ENCODE assay signal across 8 cellular contexts in the genomic region with DNA sequence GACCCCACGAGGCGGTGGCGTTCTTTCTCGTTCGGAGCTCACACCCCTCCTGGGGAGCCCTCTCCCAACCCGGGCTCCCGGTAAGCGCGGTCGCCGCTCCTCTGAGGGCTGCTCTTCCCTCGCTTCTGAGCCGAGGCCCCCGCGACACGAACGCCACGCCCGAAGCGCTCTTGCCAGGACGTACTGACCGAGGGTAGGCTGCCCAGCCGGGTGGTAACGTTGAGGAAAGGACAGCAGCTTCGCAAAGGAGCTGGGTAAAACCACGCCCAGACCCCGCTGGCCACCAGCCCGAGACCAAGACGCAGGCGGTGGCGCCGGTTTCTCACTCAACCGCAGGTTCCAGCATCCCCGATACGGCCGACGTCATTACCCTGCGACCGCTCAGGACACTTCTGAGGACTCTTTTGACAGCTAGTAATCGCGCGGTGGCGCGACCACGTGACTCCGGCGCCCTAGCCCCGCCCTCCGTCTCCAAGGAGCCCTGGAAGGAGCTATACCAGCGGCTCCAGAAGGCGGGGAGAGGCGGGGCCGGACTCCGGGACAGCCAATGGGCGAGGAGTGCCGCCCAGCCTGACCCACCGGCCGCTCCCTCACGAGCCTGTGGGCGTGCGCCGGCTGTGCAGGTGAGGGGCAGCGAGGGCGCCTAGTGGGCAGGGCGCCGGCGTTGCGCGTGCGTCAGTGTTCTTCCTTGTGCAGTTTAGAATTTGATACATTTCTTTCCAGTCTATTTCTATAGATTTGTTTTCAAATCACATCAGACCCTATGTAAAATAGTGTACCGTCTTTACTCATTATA. TPM values are rescaled to one million over a fixed set of nuclear protein-coding genes. Genes with fewer than 3 reads are reported as not detected.
DNase-seq lines count a peak whose midpoint lies in the region; ATAC-seq and TF ChIP-seq lines count a peak whose summit lies in the region.

No MANE protein-coding gene starts in this region.

- H3K4me1 ChIP-seq in heart left ventricle (peaks cover 0 to 51% (median 28%) of the 10 kb centered on the region in 12 donors), trophoblast cell (ENCODE audit: control insufficient read depth in 1 of 2, insufficient read depth in 2 of 2, low read length in 2 of 2) (peaks cover 13 to 16% of the 10 kb centered on the region in 2 experiments), transverse colon (peaks cover 7 to 37% (median 33%) of the 10 kb centered on the region in 4 donors)

- no peak for TF ChIP-seq EP300 in transverse colon (IDR thresholded peaks at IDR 0.05; ENCODE audit: low read depth)

- POLR2A ChIA-PET in T-cell (lab: Charles Lee), result interaction anchor here (0.5 to 2.7 kb wide), 5 partner anchors 8 to 63 kb away, joined by 3 to 36 read pairs (median 3); a partner anchor contains a TSS

- H3K4me3 Mint-ChIP-seq in T-cell, result peak overlapping the region; percentile 91 to 97 (median 93)

- peak overlapping the region; percentile 90 for H3K9ac ChIP-seq in trophoblast cell (ENCODE audit: low read length)

- peak overlapping the region; percentile 83 for H3K14ac ChIP-seq in trophoblast cell (ENCODE audit: low read length)

- H3K79me1 ChIP-seq in trophoblast cell (ENCODE audit: low read length), result peaks cover 16% of the 10 kb centered on the region

- H3K27me3 Mint-ChIP-seq in T-cell, result no peaks in the 10 kb centered on the region

- no peak overlapping the region for H2BK12ac ChIP-seq in trophoblast cell (ENCODE audit: low read length)

- WGBS in heart left ventricle, 4 donors, result 0% methylated on average over 31 to 71 of the region's 71 CpGs
- WGBS in trophoblast cell (ENCODE audit: extremely low coverage, insufficient coverage, insufficient read length), result no CpG with 5 or more reads among the region's 71 CpGs
- WGBS in transverse colon (ENCODE audit: low coverage in 1 of 2), 2 donors, result 0% methylated on average over 1 to 71 of the region's 71 CpGs

- no peak overlapping the region for H2AK5ac ChIP-seq in trophoblast cell (ENCODE audit: low read length)

- H3K9me3 ChIP-seq in heart left ventricle (no peaks in the 10 kb centered on the region), trophoblast cell (ENCODE audit: insufficient read depth, low read depth, low read length) (no peaks in the 10 kb centered on the region), transverse colon (no peaks in the 10 kb centered on the region)

- ATAC-seq in HG02870 (IDR thresholded peaks at IDR 0.05; ENCODE audit: unreplicated experiment) (peak; percentile 70), T-cell (replicated peaks in 1 of 4) (peak; percentile 76 to 78 (median 77)), heart left ventricle (peak; percentile 82 to 90 (median 89))

- H3K27me3 ChIP-seq in heart left ventricle (no peaks in the 10 kb centered on the region), trophoblast cell (ENCODE audit: insufficient read depth, low read length) (no peaks in the 10 kb centered on the region), transverse colon (no peaks in the 10 kb centered on the region)

- H3K79me2 ChIP-seq in trophoblast cell (ENCODE audit: control insufficient read depth, insufficient read depth, low read length, poor library complexity), result peaks cover 12% of the 10 kb centered on the region

- H3K36me3 ChIP-seq in heart left ventricle (peaks cover 0 to 23% (median 17%) of the 10 kb centered on the region in 9 donors), trophoblast cell (ENCODE audit: control insufficient read depth in 1 of 2, insufficient read depth in 2 of 2, low read length in 2 of 2) (peaks cover 14 to 15% of the 10 kb centered on the region in 2 experiments), transverse colon (no peaks in the 10 kb centered on the region)

- H3K4ac ChIP-seq in trophoblast cell (ENCODE audit: low read depth, low read length), result peak overlapping the region; percentile 38

- peak overlapping the region; percentile 84 for H3K4me2 ChIP-seq in trophoblast cell (ENCODE audit: low read length)

- no peak for TF ChIP-seq CTCF in GM13977 (IDR thresholded peaks at IDR 0.05; ENCODE audit: extremely low read depth, insufficient read depth, missing control alignments)
- TF ChIP-seq CTCF in heart left ventricle (IDR thresholded peaks at IDR 0.05), result peak in 2 of 12 donors; percentile 21 to 29
- peak in 1 of 5 experiments; percentile 3 for TF ChIP-seq CTCF in transverse colon (IDR thresholded peaks at IDR 0.05)

- H3K4me1 Mint-ChIP-seq in T-cell, result peaks cover 31 to 35% (median 33%) of the 10 kb centered on the region in 3 donors

- in situ Hi-C loops in GM13977 (cut with MboI; ENCODE audit: low pct_unique_long_range_greater_than_20kb, low sequenced_read_pairs, unreplicated experiment), result no loop called here
- in situ Hi-C loops in transverse colon (cut with MboI; ENCODE audit: low pct_ligation_motif_present in 1 of 4, low pct_unique_long_range_greater_than_20kb in 1 of 4, low sequenced_read_pairs in 3 of 4), result no loop called here

- H3K27ac ChIP-seq in heart left ventricle (peak overlapping the region; percentile 85 to 100 (median 97)), trophoblast cell (ENCODE audit: low read depth, low read length) (peak overlapping the region; percentile 93), transverse colon (peak overlapping the region; percentile 93 to 100 (median 98))

- no peaks in the 10 kb centered on the region for H3K9me3 Mint-ChIP-seq in T-cell

- CTCF ChIA-PET in T-cell (lab: Charles Lee), result interaction anchor here (1.0 to 2.9 kb wide), 3 partner anchors 8 to 63 kb away, joined by 4 to 51 read pairs (median 7); a partner anchor contains a TSS

- peaks cover 3% of the 10 kb centered on the region for H3K36me3 Mint-ChIP-seq in T-cell

- H3K4me3 ChIP-seq in heart left ventricle (peak overlapping the region; percentile 46 to 84 (median 67)), trophoblast cell (ENCODE audit: low read depth, low read length) (peak overlapping the region; percentile 92), transverse colon (peak overlapping the region; percentile 26 to 80 (median 70))

- H4K91ac ChIP-seq in trophoblast cell (ENCODE audit: low read depth, low read length), result peak overlapping the region; percentile 74

- peak overlapping the region; percentile 80 for H3K18ac ChIP-seq in trophoblast cell (ENCODE audit: low read length)

- H2AFZ ChIP-seq in trophoblast cell (ENCODE audit: insufficient read depth, low read length, poor library complexity), result peak overlapping the region; percentile 38

- peak overlapping the region; percentile 80 for H2BK5ac ChIP-seq in trophoblast cell (ENCODE audit: low read depth, low read length, poor library complexity)

- peak overlapping the region; percentile 23 for H2BK120ac ChIP-seq in trophoblast cell (ENCODE audit: insufficient read depth, low read length, poor library complexity)

- intact Hi-C loops in heart left ventricle (cut with DNase I), result loop anchor here in 3 of 10 donors (1.0 to 10.0 kb wide), 4 partner anchors 8 to 247 kb away; a partner anchor contains a TSS
- intact Hi-C loops in transverse colon (cut with DNase I; ENCODE audit: low total_unique reads), result loop anchor here (10.0 kb wide), 2 partner anchors 277 to 1887 kb away; a partner anchor contains a TSS

- peak; percentile 94 for DNase-seq in GM13977 (ENCODE audit: low spot score)
- peak; percentile 100 for DNase-seq in NCI-H146 (lab: John Stamatoyannopoulos, UW)
- DNase-seq in T-cell, result peak; percentile 98 to 100 (median 100)
- DNase-seq in amniotic epithelial cell (ENCODE audit: low read depth), result peak; percentile 98
- DNase-seq in heart left ventricle, result peak; percentile 100
- peak; percentile 100 for DNase-seq in trophoblast cell
- DNase-seq in transverse colon, result peak; percentile 100

- TF ChIP-seq POLR2A in heart left ventricle (IDR thresholded peaks at IDR 0.05), result peak in 1 of 2 donors; percentile 80
- TF ChIP-seq POLR2A in transverse colon (IDR thresholded peaks at IDR 0.05), result peak; percentile 85

- H3K27ac Mint-ChIP-seq in T-cell, result peak overlapping the region; percentile 94 to 95

- H4K12ac ChIP-seq in trophoblast cell (ENCODE audit: low read depth, low read length), result peak overlapping the region; percentile 86

- peak overlapping the region; percentile 92 for H4K8ac ChIP-seq in trophoblast cell (ENCODE audit: low read depth, low read length)

- no peak overlapping the region for H3K23ac ChIP-seq in trophoblast cell (ENCODE audit: low read length)

RNA-seq across cellular contexts. Expression of a gene that starts 4.0 kb away (rescaled TPM):
- 10 to 100 TPM; 10.2 to 35.1 (median 13.1) TPM for total RNA-seq in T-cell
- 10 to 100 TPM; 16.5 to 34.6 (median 27.9) TPM for total RNA-seq in heart left ventricle
- 10 to 100 TPM in 1 of 2 donors, 1 to 10 TPM in 1; 8.6 to 15.2 TPM for polyA plus RNA-seq in heart left ventricle
- polyA plus RNA-seq in trophoblast cell (2013), result 6.4 and 6.5 TPM in 2 replicates
- total RNA-seq in transverse colon, result 10 to 100 TPM in 2 of 4 donors, 1 to 10 TPM in 2; 4.9 to 23.3 (median 13.3) TPM

RNA-seq across cellular contexts. Expression of a gene that starts 7.4 kb away (rescaled TPM):
- total RNA-seq in T-cell, result 10 to 100 TPM; 22.1 to 60.0 (median 24.4) TPM
- total RNA-seq in heart left ventricle, result 10 to 100 TPM in 3 of 9 donors, 1 to 10 TPM in 6; 4.2 to 13.8 (median 9.1) TPM
- polyA plus RNA-seq in heart left ventricle, result 10 to 100 TPM in 1 of 2 donors, 1 to 10 TPM in 1; 5.7 to 20.1 TPM
- polyA plus RNA-seq in trophoblast cell (2013), result 20.2 TPM in 2 replicates
- 10 to 100 TPM; 16.5 to 43.4 (median 22.8) TPM for total RNA-seq in transverse colon

Comparison
In these comparisons a context has a peak if more than half of its experiments do, and no peak if none do; other contexts are left out.
1. Peak in every context shown above with its lines: DNase-seq, ATAC-seq, H3K4me3 ChIP-seq and H3K27ac ChIP-seq.